ENCODE assay signal across 17 cellular contexts in genomic region chr16:23953476-23953875, GRCh38.
"Had no signal": no experiment of that assay in that cellular context is flagged by ENCODE, and none has a peak within 500 bp of the region (broad histone marks: within the 10 kb centered on the region; RNA-seq: fewer than 3 reads in every experiment).

No MANE protein-coding gene starts in this region.

- H3K27ac Mint-ChIP-seq: activated CD4-positive, alpha-beta memory T cell treated with anti-CD3 and anti-CD28 coated beads for 36 hours; activated naive CD4-positive, alpha-beta T cell treated with anti-CD3 and anti-CD28 coated beads for 36 hours; activated T-helper 1 cell treated with anti-CD3 and anti-CD28 coated beads, Interleukin-12 subunit alpha, Interleukin-12 subunit beta, Interleukin-2, Interleukin-4 antibody, amounts not matched to agents 30 ng/mL and 10 ng/mL and 1 ng/mL, durations not matched to agents 14 hours and 24 hours and 36 hours; endodermal cell; stimulated activated effector memory CD8-positive, alpha-beta T cell treated with anti-CD3 and anti-CD28 coated beads, Interleukin-12 subunit alpha, Interleukin-12 subunit beta, amount 100 ng/mL, for 72 hours had no signal

- H3K27me3 Mint-ChIP-seq: activated CD4-positive, alpha-beta memory T cell treated with anti-CD3 and anti-CD28 coated beads for 36 hours had no signal

- H3K36me3 ChIP-seq: brain microvascular endothelial cell had no signal

- ATAC-seq: esophagus mucosa; right cardiac atrium; stimulated activated effector memory CD8-positive, alpha-beta T cell treated with anti-CD3 and anti-CD28 coated beads, Interleukin-12 subunit alpha, Interleukin-12 subunit beta, amount 100 ng/mL, for 72 hours had no signal

- DNase-seq: activated CD4-positive, alpha-beta memory T cell treated with anti-CD3 and anti-CD28 coated beads for 36 hours; activated CD4-positive, CD25-positive, alpha-beta regulatory T cell treated with anti-CD3 and anti-CD28 coated beads, Interleukin-2, amount 50 U/mL, for 72 hours; activated CD8-positive, alpha-beta memory T cell treated with anti-CD3 and anti-CD28 coated beads, Interleukin-2, amount 50 U/mL, for 4 hours; activated naive CD4-positive, alpha-beta T cell treated with anti-CD3 and anti-CD28 coated beads for 36 hours; amygdala; brain microvascular endothelial cell; cerebellar nuclear complex; dermis blood vessel endothelial cell; endodermal cell; hypothalamus; kidney glomerular epithelial cell; right cardiac atrium; small intestine had no signal

- H3K27ac ChIP-seq: brain microvascular endothelial cell, neutrophil had no signal

- H3K4me3 Mint-ChIP-seq: activated CD4-positive, alpha-beta memory T cell treated with anti-CD3 and anti-CD28 coated beads for 36 hours; activated naive CD4-positive, alpha-beta T cell treated with anti-CD3 and anti-CD28 coated beads for 36 hours; activated T-helper 1 cell treated with anti-CD3 and anti-CD28 coated beads, Interleukin-12 subunit alpha, Interleukin-12 subunit beta, Interleukin-2, Interleukin-4 antibody, amounts not matched to agents 30 ng/mL and 10 ng/mL and 1 ng/mL, durations not matched to agents 14 hours and 24 hours and 36 hours; endodermal cell; stimulated activated effector memory CD8-positive, alpha-beta T cell treated with anti-CD3 and anti-CD28 coated beads, Interleukin-12 subunit alpha, Interleukin-12 subunit beta, amount 100 ng/mL, for 72 hours had no signal

- H3K9me3 ChIP-seq: neutrophil had no signal

- H3K9me3 Mint-ChIP-seq: activated CD4-positive, alpha-beta memory T cell treated with anti-CD3 and anti-CD28 coated beads for 36 hours; activated naive CD4-positive, alpha-beta T cell treated with anti-CD3 and anti-CD28 coated beads for 36 hours; endodermal cell; stimulated activated effector memory CD8-positive, alpha-beta T cell treated with anti-CD3 and anti-CD28 coated beads, Interleukin-12 subunit alpha, Interleukin-12 subunit beta, amount 100 ng/mL, for 72 hours had no signal

- H3K27me3 ChIP-seq: brain microvascular endothelial cell, neutrophil had no signal

- H3K36me3 Mint-ChIP-seq: activated CD4-positive, alpha-beta memory T cell treated with anti-CD3 and anti-CD28 coated beads for 36 hours had no signal
